In the genomic region with DNA sequence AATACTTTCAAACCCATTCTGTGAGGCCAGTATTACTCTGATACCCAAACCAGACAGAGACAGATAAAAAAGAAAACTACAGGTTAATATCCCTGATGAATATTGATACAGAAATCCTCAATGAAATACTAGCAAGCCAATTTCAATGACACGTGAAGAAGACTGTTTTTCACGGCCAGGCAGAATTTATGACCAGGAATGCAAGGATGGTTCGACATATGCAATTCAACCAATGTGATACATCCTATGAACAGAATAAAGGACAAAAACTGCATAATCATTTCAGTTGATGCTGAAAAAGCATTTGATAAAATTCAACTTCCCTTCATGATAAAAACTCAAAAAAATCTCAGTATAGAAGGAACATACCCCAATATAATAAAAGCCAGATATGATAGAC, we compare ENCODE assay signal across 25 cellular contexts. TPM values are rescaled to one million over a fixed set of nuclear protein-coding genes. Genes with fewer than 3 reads are reported as not detected.
"Had no signal": no experiment of that assay in that cellular context is flagged by ENCODE, and none has a peak within 500 bp of the region (broad histone marks: within the 10 kb centered on the region; RNA-seq: fewer than 3 reads in every experiment).

No MANE protein-coding gene starts in this region.

- H3K4me3 Mint-ChIP-seq: dendritic cell treated with granulocyte-macrophage colony-stimulating factor and Interleukin-4, amounts not matched to agents 40 ng/mL and 50 ng/mL, for 4 days; immature natural killer cell; naive thymus-derived CD8-positive, alpha-beta T cell; neural crest cell; stimulated activated effector memory CD8-positive, alpha-beta T cell treated with anti-CD3 and anti-CD28 coated beads, Interleukin-12 subunit alpha, Interleukin-12 subunit beta, amount 100 ng/mL, for 72 hours; type B pancreatic cell had no signal

- H3K9me3 ChIP-seq: thyroid gland had no signal

- H3K36me3 ChIP-seq: gastroesophageal sphincter, suprapubic skin, thyroid gland had no signal

- H3K27me3 ChIP-seq: gastroesophageal sphincter, suprapubic skin, thyroid gland had no signal

- ATAC-seq: gastroesophageal sphincter; left cardiac atrium; naive thymus-derived CD8-positive, alpha-beta T cell; right cardiac atrium; stimulated activated effector memory CD8-positive, alpha-beta T cell treated with anti-CD3 and anti-CD28 coated beads, Interleukin-12 subunit alpha, Interleukin-12 subunit beta, amount 100 ng/mL, for 72 hours; stimulated activated naive CD8-positive, alpha-beta T cell treated with anti-CD3 and anti-CD28 coated beads, Interleukin-15, Interleukin-2, amounts not matched to agents 100 U/mL and 50 U/mL, for 24 hours had no signal

- H3K27ac ChIP-seq: gastroesophageal sphincter, suprapubic skin, thyroid gland had no signal

- H3K4me3 ChIP-seq: gastroesophageal sphincter, suprapubic skin, thyroid gland had no signal

- H3K27me3 Mint-ChIP-seq: type B pancreatic cell had no signal

- H3K9me3 Mint-ChIP-seq: type B pancreatic cell had no signal

- H3K27ac Mint-ChIP-seq: dendritic cell treated with granulocyte-macrophage colony-stimulating factor and Interleukin-4, amounts not matched to agents 40 ng/mL and 50 ng/mL, for 4 days; immature natural killer cell; naive thymus-derived CD8-positive, alpha-beta T cell; stimulated activated effector memory CD8-positive, alpha-beta T cell treated with anti-CD3 and anti-CD28 coated beads, Interleukin-12 subunit alpha, Interleukin-12 subunit beta, amount 100 ng/mL, for 72 hours; type B pancreatic cell had no signal

- H3K4me1 Mint-ChIP-seq: immature natural killer cell; naive thymus-derived CD8-positive, alpha-beta T cell; neural crest cell; stimulated activated effector memory CD8-positive, alpha-beta T cell treated with anti-CD3 and anti-CD28 coated beads, Interleukin-12 subunit alpha, Interleukin-12 subunit beta, amount 100 ng/mL, for 72 hours had no signal

- DNase-seq: glutamatergic neuron; immature natural killer cell; kidney; left cardiac atrium; naive thymus-derived CD8-positive, alpha-beta T cell; posterior cingulate gyrus; right cardiac atrium; small intestine; stimulated activated CD4-positive, alpha-beta T cell treated with anti-CD3 and anti-CD28 coated beads, Interleukin-12 subunit alpha, Interleukin-12 subunit beta, amount 100 ng/mL, for 4 hours; stimulated activated CD8-positive, alpha-beta memory T cell treated with anti-CD3 and anti-CD28 coated beads, Interleukin-4, amount 100 ng/mL, for 48 hours; stimulated activated naive CD8-positive, alpha-beta T cell treated with anti-CD3 and anti-CD28 coated beads, Interleukin-15, Interleukin-2, amounts not matched to agents 100 U/mL and 50 U/mL, for 24 hours; thyroid gland had no signal

- H3K36me3 Mint-ChIP-seq: stimulated activated effector memory CD8-positive, alpha-beta T cell treated with anti-CD3 and anti-CD28 coated beads, Interleukin-12 subunit alpha, Interleukin-12 subunit beta, amount 100 ng/mL, for 72 hours; type B pancreatic cell had no signal

- H3K4me1 ChIP-seq: gastroesophageal sphincter, suprapubic skin, thyroid gland had no signal

RNA-seq across cellular contexts. Expression of a gene that starts 44.5 kb away (rescaled TPM):
- total RNA-seq: fibroblast of lung; fibroblast of villous mesenchyme; gastroesophageal sphincter; left cardiac atrium; lung microvascular endothelial cell; mesenteric fat pad; mononuclear cell; naive thymus-derived CD8-positive, alpha-beta T cell; neural crest cell; osteocyte; right cardiac atrium; suprapubic skin; thyroid gland had no signal
- polyA plus RNA-seq: esophagus; fibroblast of lung; immature natural killer cell; naive thymus-derived CD8-positive, alpha-beta T cell; right cardiac atrium; small intestine had no signal
